In the genomic region with DNA sequence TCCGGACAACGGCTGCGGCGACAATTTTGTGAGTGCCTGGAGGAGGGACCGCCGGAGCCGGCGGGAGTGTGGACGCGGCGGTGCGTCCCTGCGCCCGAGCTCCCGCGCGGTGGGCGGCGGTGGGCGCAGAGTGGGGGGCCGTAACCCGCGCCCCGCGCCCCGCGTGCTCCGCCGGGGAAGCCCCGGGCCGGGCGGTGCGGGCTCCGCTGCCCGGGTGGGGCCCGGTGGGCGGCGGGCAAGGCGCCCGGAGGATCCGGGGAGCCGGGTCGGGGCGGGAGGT, we compare ENCODE assay signal across 8 cellular contexts. TPM values are rescaled to one million over a fixed set of nuclear protein-coding genes. Genes with fewer than 3 reads are reported as not detected.
DNase-seq lines count a peak whose midpoint lies in the region; ATAC-seq and TF ChIP-seq lines count a peak whose summit lies in the region.

No MANE protein-coding gene starts in this region.

- H3K27ac ChIP-seq in CD4-positive, alpha-beta T cell (ENCODE audit: low read depth, low read length), result no peak overlapping the region
- H3K27ac ChIP-seq in brain microvascular endothelial cell (peak overlapping the region; percentile 59), muscle layer of colon (ENCODE audit: low read depth, low read length) (peak overlapping the region; percentile 81)

- intact Hi-C loops in CD4-positive, alpha-beta T cell (cut with DNase I, micrococcal nuclease), result loop anchor here (2.0 to 10.0 kb wide), 4 partner anchors 104 to 220 kb away; partner anchors contain the start of genes FKBP14 (in 1 of the 2), PLEKHA8 (in 1 of the 2) and ZNRF2 (in 1 of the 2)

- peak overlapping the region; percentile 49 for H3K9ac ChIP-seq in muscle layer of colon (ENCODE audit: low read length)

- H3K9me3 ChIP-seq in CD4-positive, alpha-beta T cell (ENCODE audit: control insufficient read depth, low read length), result no peaks in the 10 kb centered on the region
- no peaks in the 10 kb centered on the region for H3K9me3 ChIP-seq in muscle layer of colon (ENCODE audit: low read length)

- H3K9me3 Mint-ChIP-seq in CD4-positive, alpha-beta T cell, result no peaks in the 10 kb centered on the region

- POLR2A ChIA-PET in CD4-positive, alpha-beta T cell (lab: Charles Lee), result interaction anchor here (0.7 to 2.7 kb wide), 14 partner anchors 12 to 459 kb away, joined by 3 to 14 read pairs (median 5); partner anchors contain the start of genes FKBP14, NOD1 and ZNRF2

- H3K27me3 ChIP-seq in CD4-positive, alpha-beta T cell (ENCODE audit: control insufficient read depth, insufficient read depth, low read length), result no peaks in the 10 kb centered on the region
- no peaks in the 10 kb centered on the region for H3K27me3 ChIP-seq in brain microvascular endothelial cell (replicated peaks)
- no peaks in the 10 kb centered on the region for H3K27me3 ChIP-seq in muscle layer of colon (ENCODE audit: control insufficient read depth in 1 of 2, insufficient read depth in 2 of 2, low read length in 2 of 2)

- peaks cover 6% of the 10 kb centered on the region for H3K27me3 Mint-ChIP-seq in CD4-positive, alpha-beta T cell

- DNase-seq in CD4-positive, alpha-beta T cell, result no peak
- DNase-seq in brain microvascular endothelial cell (no peak), SIG-M5 treated with dmso at 0.1 percent for 504 hours (lab: John Stamatoyannopoulos, UW; ENCODE audit: unreplicated experiment) (no peak), A172 (ENCODE audit: low spot score) (no peak)
- DNase-seq in stimulated activated CD4-positive, alpha-beta T cell treated with anti-CD3 and anti-CD28 coated beads, Interleukin-4, amount 100 ng/mL, for 1 hour, result no peak
- no peak for DNase-seq in stimulated activated CD4-positive, alpha-beta T cell treated with anti-CD3 and anti-CD28 coated beads, Interleukin-4, amount 100 ng/mL, for 24 hours

- H3K27ac Mint-ChIP-seq in CD4-positive, alpha-beta T cell, result peak overlapping the region; percentile 89

- peaks cover 17% of the 10 kb centered on the region for H3K36me3 Mint-ChIP-seq in CD4-positive, alpha-beta T cell (ENCODE audit: low read depth)

- in situ Hi-C loops in brain microvascular endothelial cell (cut with HindIII; ENCODE audit: low pct_ligation_motif_present, low sequenced_read_pairs), result no loop called here

- CTCF ChIA-PET in CD4-positive, alpha-beta T cell (lab: Charles Lee), result interaction anchor here (1.1 kb wide), 1 partner anchor 13 kb away, joined by 4 read pairs; no protein-coding TSS in a partner anchor

- peaks cover 20% of the 10 kb centered on the region for H3K4me1 Mint-ChIP-seq in CD4-positive, alpha-beta T cell (ENCODE audit: low read depth)

- H3K4me1 ChIP-seq in muscle layer of colon (ENCODE audit: insufficient read depth, low read length), result peaks cover 21% of the 10 kb centered on the region

- H3K36me3 ChIP-seq in brain microvascular endothelial cell (replicated peaks), result no peaks in the 10 kb centered on the region
- no peaks in the 10 kb centered on the region for H3K36me3 ChIP-seq in muscle layer of colon (ENCODE audit: insufficient read depth, low read length)

- ATAC-seq in CD4-positive, alpha-beta T cell (ENCODE audit: poor library complexity), result peak; percentile 35
- ATAC-seq in HG03175 (IDR thresholded peaks at IDR 0.05; ENCODE audit: unreplicated experiment), result peak; percentile 26

- H3K4me3 Mint-ChIP-seq in CD4-positive, alpha-beta T cell, result peak overlapping the region; percentile 84

- no peak for TF ChIP-seq CTCF in CD4-positive, alpha-beta T cell (IDR thresholded peaks at IDR 0.05)
- TF ChIP-seq CTCF in brain microvascular endothelial cell (IDR thresholded peaks at IDR 0.05; ENCODE audit: low read depth, low read length, missing control alignments), result no peak

- peak overlapping the region; percentile 76 for H3K4me3 ChIP-seq in brain microvascular endothelial cell (ENCODE audit: low read depth, low read length)
- H3K4me3 ChIP-seq in muscle layer of colon (ENCODE audit: low read depth in 1 of 2, low read length in 2 of 2), result peak overlapping the region; percentile 53 to 85

RNA-seq across cellular contexts. Expression of gene MTURN, which starts 0.4 kb away (rescaled TPM):
- 10 to 100 TPM; 38.4 to 38.9 TPM for total RNA-seq in CD4-positive, alpha-beta T cell
- 8.6 and 10.9 TPM in 2 replicates for total RNA-seq in A172 (2014; rRNA removed; shearing (Covaris generic))
